ENCODE assay signal across 8 cellular contexts in the genomic region with DNA sequence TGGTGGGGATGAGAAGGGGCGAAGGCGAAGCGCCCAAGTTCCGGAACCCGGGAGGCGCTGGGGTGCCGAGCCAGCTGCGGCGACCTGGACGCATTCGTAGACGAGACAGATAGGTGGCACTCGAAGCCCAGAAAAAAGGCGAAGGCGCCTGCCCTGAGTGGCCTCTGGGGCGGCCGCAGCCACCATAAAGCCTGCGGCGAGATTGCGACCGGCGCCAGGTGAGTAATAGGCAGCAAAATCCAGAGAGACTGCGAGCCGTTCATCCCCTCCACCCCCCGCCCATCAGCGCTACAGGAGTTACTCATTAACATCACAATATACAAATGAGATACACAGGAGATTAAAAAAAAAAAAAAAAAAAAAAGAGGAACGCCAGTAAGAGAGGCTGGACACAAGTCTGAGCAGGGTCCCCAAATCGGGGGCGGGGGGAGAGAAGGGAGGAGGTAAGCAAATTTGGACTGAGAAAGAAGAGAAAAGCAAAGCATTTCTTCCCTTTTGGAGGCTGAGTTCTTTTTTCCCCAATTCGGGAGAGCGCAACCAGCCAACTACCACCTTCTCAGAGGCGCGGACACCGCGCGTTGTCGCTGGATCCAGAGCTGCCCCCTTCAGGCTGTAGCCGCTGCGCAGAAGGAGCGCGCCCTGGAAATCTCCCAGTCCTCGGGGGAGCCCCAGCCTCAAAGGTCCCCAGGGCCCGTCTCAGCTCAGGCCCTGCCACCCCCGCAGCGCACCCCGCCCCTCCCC. TPM values are rescaled to one million over a fixed set of nuclear protein-coding genes. Genes with fewer than 3 reads are reported as not detected.
DNase-seq lines count a peak whose midpoint lies in the region; ATAC-seq and TF ChIP-seq lines count a peak whose summit lies in the region.

No MANE protein-coding gene starts in this region.

- in situ Hi-C loops in GM13976 (cut with MboI; ENCODE audit: low sequenced_read_pairs, unreplicated experiment), result loop anchor here (10.0 kb wide), 1 partner anchor 1086 kb away; no protein-coding TSS in a partner anchor

- ATAC-seq in stimulated activated naive CD8-positive, alpha-beta T cell treated with anti-CD3 and anti-CD28 coated beads, Interleukin-15, Interleukin-2, amounts not matched to agents 100 U/mL and 50 U/mL, for 24 hours, result no peak
- ATAC-seq in HG02571 (IDR thresholded peaks at IDR 0.05; ENCODE audit: unreplicated experiment), result no peak

- H3K9me3 ChIP-seq in AG04450 (ENCODE audit: control insufficient read depth, insufficient read depth, low read length), result peaks cover 16% of the 10 kb centered on the region; the same call in 1 of the 2 replicates

- H3K27ac ChIP-seq in AG04450 (ENCODE audit: low read depth, low read length) (peak overlapping the region; percentile 95), caudate nucleus (ENCODE audit: low read depth, low read length) (no peak overlapping the region)

- H3K27me3 ChIP-seq in AG04450 (ENCODE audit: control insufficient read depth, insufficient read depth, low read length), result no peaks in the 10 kb centered on the region

- CTCF ChIA-PET in AG04450 (lab: Charles Lee), result interaction anchor here (0.6 to 3.3 kb wide), 28 partner anchors 8 to 1849 kb away, joined by 3 to 21 read pairs (median 4); partner anchors contain the start of gene TBX3

- H3K4me3 ChIP-seq in AG04450 (ENCODE audit: low read depth, low read length), result peak overlapping the region; percentile 59

- no peak for DNase-seq in AG04450 (ENCODE audit: low read depth, low spot score)
- peak; percentile 77 for DNase-seq in GM13976 (ENCODE audit: low spot score)
- DNase-seq in NCI-H526 (lab: John Stamatoyannopoulos, UW), result peak; percentile 95 to 98
- peak in 40 of 61 donors; percentile 1 to 55 (median 16) for DNase-seq in caudate nucleus (lab: John Stamatoyannopoulos, UW)
- peak; percentile 94 for DNase-seq in kidney tubule cell (ENCODE audit: low spot score)
- DNase-seq in stimulated activated naive CD8-positive, alpha-beta T cell treated with anti-CD3 and anti-CD28 coated beads, Interleukin-15, Interleukin-2, amounts not matched to agents 100 U/mL and 50 U/mL, for 24 hours, result peak; percentile 34
- no peak for DNase-seq in NCI-H2081 treated with DMSO at 0.1 percent for 48 hours (lab: John Stamatoyannopoulos, UW)

- POLR2A ChIA-PET in AG04450 (lab: Yijun Ruan, JAX), result interaction anchor here (0.5 to 6.6 kb wide), 10 partner anchors 8 to 1204 kb away, joined by 3 to 138 read pairs (median 5); partner anchors contain the start of gene TBX3

- peak; percentile 55 for TF ChIP-seq CTCF in AG04450 (IDR thresholded peaks at IDR 0.05; ENCODE audit: low read depth, low read length)
- TF ChIP-seq CTCF in GM13976 (IDR thresholded peaks at IDR 0.05; ENCODE audit: borderline replicate concordance, control extremely low read depth, extremely low read depth, insufficient read depth, missing control alignments), result peak; percentile 22

RNA-seq across cellular contexts. Expression of gene TBX3, which starts 15.7 kb away (rescaled TPM):
- polyA plus RNA-seq in AG04450 (2011; rRNA removed), result 42.2 and 54.8 TPM in 2 replicates
- 73.0 and 74.6 TPM in 2 replicates for polyA minus RNA-seq in AG04450 (2011; rRNA and poly(A)+ RNA removed)

Comparison
In these comparisons a context has a peak if more than half of its experiments do, and no peak if none do; other contexts are left out.
1. DNase-seq: peak in GM13976 (single experiment), NCI-H526 (2 of 2), caudate nucleus (40 of 61), kidney tubule cell (single experiment) and stimulated activated naive CD8-positive, alpha-beta T cell treated with anti-CD3 and anti-CD28 coated beads, Interleukin-15, Interleukin-2, amounts not matched to agents 100 U/mL and 50 U/mL, for 24 hours (single experiment); none in AG04450 (single experiment) and NCI-H2081 treated with DMSO at 0.1 percent for 48 hours (single experiment).